In genomic region chr17:39709319-39709997, GRCh38 we compare ENCODE assay signal across 1 cellular context.
TF ChIP-seq lines count a peak whose summit lies in the region.

No MANE protein-coding gene starts in this region.

TF ChIP-seq in GM23338, 12 proteins besides CTCF, POLR2A, EP300 and RAD21 (continued from another document):
- TF ChIP-seq ZNF462 (CRISPR knock-in tag; IDR thresholded peaks at IDR 0.05) = no peak
- TF ChIP-seq EZH2phosphoT487 (IDR thresholded peaks at IDR 0.05; ENCODE audit: unreplicated experiment) = no peak
- no peak for TF ChIP-seq ETS1 (IDR thresholded peaks at IDR 0.05)
- no peak for TF ChIP-seq NANOG (IDR thresholded peaks at IDR 0.05; ENCODE audit: borderline replicate concordance)
- TF ChIP-seq POLR2AphosphoS5 (IDR thresholded peaks at IDR 0.05; ENCODE audit: low read depth) = no peak
- TF ChIP-seq CREB1 (CRISPR knock-in tag; IDR thresholded peaks at IDR 0.05; ENCODE audit: low read depth) = no peak
- no peak for TF ChIP-seq ZNF114 (CRISPR knock-in tag; IDR thresholded peaks at IDR 0.05)
- no peak for TF ChIP-seq REST (IDR thresholded peaks at IDR 0.05; ENCODE audit: unreplicated experiment)
- no peak for TF ChIP-seq JUNB (IDR thresholded peaks at IDR 0.05; ENCODE audit: unreplicated experiment)
